ENCODE assay signal across 9 cellular contexts in genomic region chr2:15177103-15177502, GRCh38.
DNase-seq lines count a peak whose midpoint lies in the region; ATAC-seq and TF ChIP-seq lines count a peak whose summit lies in the region.
"Had no signal": no experiment of that assay in that cellular context is flagged by ENCODE, and none has a peak within 500 bp of the region (broad histone marks: within the 10 kb centered on the region; RNA-seq: fewer than 3 reads in every experiment).

No MANE protein-coding gene starts in this region.

- POLR2A ChIA-PET in HEK293T (lab: Yijun Ruan, JAX), result no interaction called here

- no peak overlapping the region for H3K4me3 ChIP-seq in esophagus muscularis mucosa

- H3K36me3 ChIP-seq in esophagus muscularis mucosa, result peaks cover 0 to 29% (median 16%) of the 10 kb centered on the region in 4 donors

- no peak for TF ChIP-seq POLR2A in esophagus muscularis mucosa (IDR thresholded peaks at IDR 0.05; ENCODE audit: low read depth)

- no peaks in the 10 kb centered on the region for H3K27me3 ChIP-seq in esophagus muscularis mucosa

- CTCF ChIA-PET in HEK293T (lab: Yijun Ruan, JAX), result no interaction called here

- no peaks in the 10 kb centered on the region for H3K9me3 ChIP-seq in esophagus muscularis mucosa

- TF ChIP-seq CTCF in esophagus muscularis mucosa (IDR thresholded peaks at IDR 0.05), result no peak

- H3K4me1 ChIP-seq in esophagus muscularis mucosa, result peaks cover 0 to 19% (median 11%) of the 10 kb centered on the region in 4 donors

- ATAC-seq in GM19025 (IDR thresholded peaks at IDR 0.05; ENCODE audit: low read depth, unreplicated experiment) (peak; percentile 99), HG03060 (IDR thresholded peaks at IDR 0.05; ENCODE audit: low read depth, unreplicated experiment) (peak; percentile 98)

- no peak overlapping the region for H3K27ac ChIP-seq in epithelial cell of prostate
- H3K27ac ChIP-seq in esophagus muscularis mucosa (replicated peaks in 1 of 4), result no peak overlapping the region

- intact Hi-C loops in esophagus muscularis mucosa (cut with DNase I), result no loop called here

- DNase-seq in activated CD4-positive, alpha-beta T cell treated with anti-CD3 and anti-CD28 coated beads for 48 hours, result peak; percentile 79
- DNase-seq in epithelial cell of prostate (ENCODE audit: low read depth, low spot score), result peak; percentile 8
- DNase-seq in stimulated activated CD8-positive, alpha-beta memory T cell treated with anti-CD3 and anti-CD28 coated beads, Interleukin-4, amount 100 ng/mL, for 24 hours (ENCODE audit: low read depth), result peak; percentile 33
- no peak for DNase-seq in NCI-H2107 (lab: John Stamatoyannopoulos, UW)
- DNase-seq in HEK293T (ENCODE audit: extremely low spot score), result no peak
- no peak for DNase-seq in esophagus muscularis mucosa (ENCODE audit: extremely low spot score)
- DNase-seq: left cardiac atrium had no signal

- WGBS in esophagus muscularis mucosa, result 88% methylated on average over 6 of the region's 6 CpGs

- no peak for TF ChIP-seq EP300 in esophagus muscularis mucosa (IDR thresholded peaks at IDR 0.05)

TF ChIP-seq in HEK293T, 16 proteins besides CTCF, POLR2A, EP300 and RAD21:
- TF ChIP-seq NFRKB (IDR thresholded peaks at IDR 0.05) (no peak), FOXA1 (IDR thresholded peaks at IDR 0.05) (no peak), ARNT (IDR thresholded peaks at IDR 0.05) (no peak), ZNF384 (IDR thresholded peaks at IDR 0.05) (no peak), HDGF (IDR thresholded peaks at IDR 0.05; ENCODE audit: borderline replicate concordance) (no peak)

Comparison
In these comparisons a context has a peak if more than half of its experiments do, and no peak if none do; other contexts are left out.
1. DNase-seq: peak in activated CD4-positive, alpha-beta T cell treated with anti-CD3 and anti-CD28 coated beads for 48 hours (single experiment), epithelial cell of prostate (single experiment) and stimulated activated CD8-positive, alpha-beta memory T cell treated with anti-CD3 and anti-CD28 coated beads, Interleukin-4, amount 100 ng/mL, for 24 hours (single experiment); none in NCI-H2107 (single experiment), HEK293T (single experiment) and esophagus muscularis mucosa (single experiment).